Comparison of ENCODE assay signal across 8 cellular contexts in the genomic region with DNA sequence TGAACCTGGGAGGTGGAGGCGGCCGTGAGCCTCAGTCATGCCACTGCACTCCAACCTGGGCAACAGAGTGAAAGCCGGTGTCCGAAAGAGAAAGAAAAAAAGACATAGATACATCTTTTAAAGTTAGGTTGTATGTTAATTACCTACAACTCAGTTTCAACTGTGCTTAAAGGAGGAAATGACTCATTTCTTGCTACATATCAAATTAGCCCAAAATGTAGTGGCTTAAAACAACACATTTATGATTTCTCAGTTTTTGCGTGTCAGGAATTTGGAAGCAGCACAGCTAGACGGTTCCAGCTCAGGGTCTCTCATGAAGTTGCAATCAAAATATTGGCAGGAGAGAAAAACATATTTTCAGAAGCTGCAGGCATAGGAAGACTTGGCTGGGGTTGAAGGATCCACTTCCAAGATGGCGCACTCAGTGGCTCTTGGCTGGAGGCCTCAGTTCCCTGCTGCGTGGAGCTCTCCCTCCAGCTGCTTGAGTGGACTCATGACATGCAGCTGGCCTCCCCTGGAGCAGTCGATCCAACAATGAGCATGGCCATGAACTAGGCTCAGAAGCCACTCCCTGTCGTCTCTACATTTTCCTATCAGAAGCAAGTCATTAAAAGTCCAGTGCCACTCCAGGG. TPM values are rescaled to one million over a fixed set of nuclear protein-coding genes. Genes with fewer than 3 reads are reported as not detected.
DNase-seq lines count a peak whose midpoint lies in the region; ATAC-seq and TF ChIP-seq lines count a peak whose summit lies in the region.

No MANE protein-coding gene starts in this region.

- H3K79me1 ChIP-seq in H9 (ENCODE audit: insufficient read depth, low read depth, low read length, poor library complexity, severe bottlenecking) = peaks cover 7% of the 10 kb centered on the region

- H3K4me3 Mint-ChIP-seq in H9 = peak overlapping the region in 1 of 2 experiments; percentile 38; a peak in 3 of 5 replicates
- peak overlapping the region; percentile 48 to 84 (median 68) for H3K4me3 Mint-ChIP-seq in naive thymus-derived CD4-positive, alpha-beta T cell

- peaks cover 54 to 80% (median 74%) of the 10 kb centered on the region in 3 experiments; a peak in 6 of 7 replicates for H3K36me3 Mint-ChIP-seq in H9 (ENCODE audit: insufficient read depth in 1 of 3, low read depth in 3 of 3)
- H3K36me3 Mint-ChIP-seq in naive thymus-derived CD4-positive, alpha-beta T cell = peaks cover 5 to 53% (median 24%) of the 10 kb centered on the region in 5 donors

- H3K9me3 Mint-ChIP-seq in H9 = no peaks in the 10 kb centered on the region
- peaks cover 0 to 12% (median 2%) of the 10 kb centered on the region in 11 donors for H3K9me3 Mint-ChIP-seq in naive thymus-derived CD4-positive, alpha-beta T cell

- WGBS in H9 (ENCODE audit: extremely low coverage, insufficient read length, low lambda C conversion rate) = no CpG with 5 or more reads among the region's 10 CpGs

- intact Hi-C loops in naive thymus-derived CD4-positive, alpha-beta T cell (cut with micrococcal nuclease) = loop anchor here (1.0 to 10.0 kb wide), 3 partner anchors 60 to 692 kb away; a partner anchor contains a TSS

- H3K4me1 ChIP-seq in H9 (ENCODE audit: insufficient read depth, low read length) (peaks cover 7% of the 10 kb centered on the region; the same call in 1 of the 2 replicates), RWPE2 (ENCODE audit: insufficient read depth, poor library complexity, severe bottlenecking) (peaks cover 61% of the 10 kb centered on the region)
- H3K4me1 ChIP-seq in naive thymus-derived CD4-positive, alpha-beta T cell (ENCODE audit: control insufficient read depth in 2 of 2, insufficient read depth in 2 of 2, low read length in 2 of 2) = peaks cover 33 to 47% of the 10 kb centered on the region in 2 donors

- CTCF ChIA-PET in naive thymus-derived CD4-positive, alpha-beta T cell (lab: Charles Lee) = interaction anchor here (9.1 kb wide), 1 partner anchor 61 kb away, joined by 44 read pairs; no protein-coding TSS in a partner anchor

- no peak overlapping the region for H2AK5ac ChIP-seq in H9 (ENCODE audit: insufficient read length, low read length)

- H3K56ac ChIP-seq in H9 (ENCODE audit: insufficient read length, low read depth, low read length) = no peak overlapping the region

- no peak overlapping the region for H3K4ac ChIP-seq in H9 (ENCODE audit: low read depth, low read length)

- no peak overlapping the region for H2BK5ac ChIP-seq in H9 (ENCODE audit: insufficient read length, low read length)

- POLR2A ChIA-PET in naive thymus-derived CD4-positive, alpha-beta T cell (lab: Charles Lee) = interaction anchor here (0.9 to 1.6 kb wide), 2 partner anchors 30 to 42 kb away, joined by 3 to 5 read pairs; no protein-coding TSS in a partner anchor

- peaks cover 97% of the 10 kb centered on the region for H3K36me3 ChIP-seq in RWPE2 (ENCODE audit: low read depth)
- peaks cover 0 to 8% (median 0%) of the 10 kb centered on the region in 3 experiments for H3K36me3 ChIP-seq in naive thymus-derived CD4-positive, alpha-beta T cell (ENCODE audit: control insufficient read depth in 2 of 3, insufficient read depth in 3 of 3, low read length in 3 of 3)

- no peak overlapping the region for H2BK15ac ChIP-seq in H9 (ENCODE audit: low read depth, low read length)

- no peak overlapping the region for H4K91ac ChIP-seq in H9 (ENCODE audit: insufficient read length, low read depth, low read length)

- no peak overlapping the region for H3K9ac ChIP-seq in H9 (ENCODE audit: extremely low read depth, insufficient read length, low read length)

- no peaks in the 10 kb centered on the region for H3K9me3 ChIP-seq in H9 (ENCODE audit: control insufficient read depth, low read depth, low read length)
- no peaks in the 10 kb centered on the region for H3K9me3 ChIP-seq in RWPE2 (ENCODE audit: severe bottlenecking)
- H3K9me3 ChIP-seq in naive thymus-derived CD4-positive, alpha-beta T cell (ENCODE audit: control insufficient read depth in 2 of 3, low read length in 3 of 3) = no peaks in the 10 kb centered on the region

- no peak overlapping the region for H3T11ph ChIP-seq in H9 (ENCODE audit: low read length)

- peak overlapping the region; percentile 78 for H4K5ac ChIP-seq in H9 (ENCODE audit: insufficient read length, low read depth, low read length)

- H2BK20ac ChIP-seq in H9 (ENCODE audit: low read depth, low read length, poor library complexity, severe bottlenecking) = no peak overlapping the region

- DNase-seq in EL = peak; percentile 52
- DNase-seq in H9 = no peak
- DNase-seq in RWPE2 (ENCODE audit: low spot score) = no peak
- DNase-seq in choroid plexus epithelial cell (ENCODE audit: low read depth) = peak; percentile 96
- DNase-seq in naive thymus-derived CD4-positive, alpha-beta T cell = peak in 1 of 9 donors; percentile 39
- DNase-seq in T1000 (lab: John Stamatoyannopoulos, UW) = no peak
- no peak for DNase-seq in effector CD8-positive, alpha-beta T cell (lab: John Stamatoyannopoulos, UW)

- peak overlapping the region; percentile 80 to 91 (median 91) for H3K27ac Mint-ChIP-seq in H9
- H3K27ac Mint-ChIP-seq in naive thymus-derived CD4-positive, alpha-beta T cell = peak overlapping the region; percentile 82 to 96 (median 90)

- H4K8ac ChIP-seq in H9 (replicated peaks; ENCODE audit: insufficient read length, low read depth, low read length) = no peak overlapping the region

- no peak overlapping the region for H3K4me2 ChIP-seq in H9 (ENCODE audit: insufficient read depth, insufficient read length, low read length)

- no peak overlapping the region for H3K23ac ChIP-seq in H9 (ENCODE audit: insufficient read length, low read depth, low read length)

- H3K27ac ChIP-seq in H9 (ENCODE audit: insufficient read length, low read depth, low read length) (no peak overlapping the region), RWPE2 (ENCODE audit: poor library complexity, severe bottlenecking) (peak overlapping the region; percentile 97)
- peak overlapping the region; percentile 50 for H3K27ac ChIP-seq in naive thymus-derived CD4-positive, alpha-beta T cell (ENCODE audit: low read depth, low read length)

- no peak overlapping the region for H2BK12ac ChIP-seq in H9 (ENCODE audit: insufficient read length, low read depth, low read length)

- H3K27me3 Mint-ChIP-seq in H9 (ENCODE audit: low read depth) = no peaks in the 10 kb centered on the region
- H3K27me3 Mint-ChIP-seq in naive thymus-derived CD4-positive, alpha-beta T cell = no peaks in the 10 kb centered on the region

- no peak overlapping the region for H3K18ac ChIP-seq in H9 (ENCODE audit: insufficient read length, low read depth, low read length)

- ATAC-seq in RWPE2 (ENCODE audit: low read depth) (0 out of 3 replicates have a peak, but pooled peaks have one; percentile 0), GM19397 (IDR thresholded peaks at IDR 0.05; ENCODE audit: unreplicated experiment) (no peak)
- ATAC-seq in naive thymus-derived CD4-positive, alpha-beta T cell = peak; percentile 11

- H3K79me2 ChIP-seq in H9 (ENCODE audit: insufficient read depth, low read length) = peaks cover 62% of the 10 kb centered on the region

- H3K23me2 ChIP-seq in H9 (ENCODE audit: insufficient read length, low read depth, low read length, poor library complexity, severe bottlenecking) = peaks cover 6% of the 10 kb centered on the region

- TF ChIP-seq CTCF in H9 (conservative IDR thresholded peaks at IDR 0.05) (no peak), RWPE2 (IDR thresholded peaks at IDR 0.05; ENCODE audit: poor library complexity, severe bottlenecking) (no peak), choroid plexus epithelial cell (conservative IDR thresholded peaks at IDR 0.05; ENCODE audit: low read depth, low read length) (no peak)

- peaks cover 20 to 30% of the 10 kb centered on the region in 2 experiments for H3K4me1 Mint-ChIP-seq in H9
- peaks cover 28 to 66% (median 45%) of the 10 kb centered on the region in 7 donors for H3K4me1 Mint-ChIP-seq in naive thymus-derived CD4-positive, alpha-beta T cell

- H3K4me3 ChIP-seq in RWPE2 (ENCODE audit: severe bottlenecking) (no peak overlapping the region), choroid plexus epithelial cell (ENCODE audit: low read depth, low read length) (peak overlapping the region; percentile 24)
- peak overlapping the region; percentile 56 for H3K4me3 ChIP-seq in naive thymus-derived CD4-positive, alpha-beta T cell (ENCODE audit: low read length)

- no peak overlapping the region for H2BK120ac ChIP-seq in H9 (ENCODE audit: low read depth, low read length, poor library complexity, severe bottlenecking)

- H2AFZ ChIP-seq in H9 (ENCODE audit: low read length) = no peak overlapping the region

- H4K20me1 ChIP-seq in H9 (ENCODE audit: control insufficient read depth, insufficient read depth, insufficient read length) = no peaks in the 10 kb centered on the region

- no peak overlapping the region for H3K14ac ChIP-seq in H9 (ENCODE audit: insufficient read depth, low read length)

- H3K27me3 ChIP-seq in H9 (ENCODE audit: insufficient read depth, low read length) = no peaks in the 10 kb centered on the region
- no peaks in the 10 kb centered on the region for H3K27me3 ChIP-seq in RWPE2 (ENCODE audit: insufficient read depth, poor library complexity, severe bottlenecking)
- H3K27me3 ChIP-seq in naive thymus-derived CD4-positive, alpha-beta T cell (ENCODE audit: control insufficient read depth in 2 of 2, insufficient read depth in 2 of 2, low read length in 2 of 2) = no peaks in the 10 kb centered on the region

RNA-seq across cellular contexts. Expression of a gene that starts 7.1 kb away (rescaled TPM):
- 81.3 and 92.7 TPM in 2 replicates for total RNA-seq in H9 (2021)
- total RNA-seq in naive thymus-derived CD4-positive, alpha-beta T cell = 10 to 100 TPM; 29.1 to 90.3 (median 39.0) TPM
- polyA plus RNA-seq in naive thymus-derived CD4-positive, alpha-beta T cell = 1 to 10 TPM; 5.5 to 7.0 TPM

RNA-seq across cellular contexts. Expression of a gene that starts 59.3 kb away (rescaled TPM):
- 50.8 and 51.5 TPM in 2 replicates for total RNA-seq in H9 (2021)
- total RNA-seq in naive thymus-derived CD4-positive, alpha-beta T cell = 10 to 100 TPM in 1 of 5 experiments, 1 to 10 TPM in 2, under 1 TPM in 2; 0.56 to 45.4 (median 1.9) TPM
- under 1 TPM in 1 of 2 donors, not detected in 1; 0.33 TPM for polyA plus RNA-seq in naive thymus-derived CD4-positive, alpha-beta T cell

Comparison
In these comparisons a context has a peak if more than half of its experiments do, and no peak if none do; other contexts are left out.
1. DNase-seq: peak in EL (single experiment) and choroid plexus epithelial cell (single experiment); none in H9 (single experiment), RWPE2 (single experiment), T1000 (single experiment) and effector CD8-positive, alpha-beta T cell (single experiment).